15 cellular contexts compared by ENCODE assay signal in genomic region chr3:192841428-192841827, GRCh38.
"Had no signal": no experiment of that assay in that cellular context is flagged by ENCODE, and none has a peak within 500 bp of the region (broad histone marks: within the 10 kb centered on the region; RNA-seq: fewer than 3 reads in every experiment).

No MANE protein-coding gene starts in this region.

- H3K36me3 ChIP-seq: esophagus squamous epithelium, stomach had no signal

- DNase-seq: activated B cell treated with CpG ODN at 0.5 μM for 24 hours; activated CD4-positive, alpha-beta T cell treated with anti-CD3 and anti-CD28 coated beads for 48 hours; activated CD8-positive, alpha-beta T cell treated with anti-CD3 and anti-CD28 coated beads for 36 hours; activated naive CD4-positive, alpha-beta T cell treated with Interleukin-2 at 50 U/mL for 16 hours; activated T-cell treated with anti-CD3 and anti-CD28 coated beads, Interleukin-2, amount 50 U/mL, for 1 hour; body of pancreas; effector memory CD8-positive, alpha-beta T cell; esophagus squamous epithelium; nephron progenitor cell; nucleus accumbens; stimulated activated CD4-positive, alpha-beta T cell treated with anti-CD3 and anti-CD28 coated beads, Interleukin-2, amount 100 ng/mL, for 24 hours; stomach; T-cell; testis had no signal

- H3K4me3 ChIP-seq: body of pancreas, esophagus squamous epithelium, stomach, testis had no signal

- H3K27me3 ChIP-seq: body of pancreas, esophagus squamous epithelium, testis had no signal

- ATAC-seq: activated CD8-positive, alpha-beta T cell treated with anti-CD3 and anti-CD28 coated beads for 36 hours; activated T-helper 17 cell treated with anti-CD3 and anti-CD28 coated beads, Interleukin-2, amount 50 U/mL, for 72 hours; body of pancreas; effector memory CD8-positive, alpha-beta T cell; T-cell had no signal

- H3K4me1 ChIP-seq: body of pancreas, testis had no signal

- H3K9me3 ChIP-seq: body of pancreas, esophagus squamous epithelium, stomach, testis had no signal

- H3K27ac ChIP-seq: body of pancreas, esophagus squamous epithelium, stomach, testis had no signal
